In genomic region chr15:68053997-68054657, GRCh38 we compare ENCODE assay signal across 8 cellular contexts. TPM values are rescaled to one million over a fixed set of nuclear protein-coding genes. Genes with fewer than 3 reads are reported as not detected.
DNase-seq lines count a peak whose midpoint lies in the region; ATAC-seq, FAIRE-seq and TF ChIP-seq lines count a peak whose summit lies in the region.

PIAS1 (plus strand) TSS chr15:68054315; CDS start chr15:68054327, 12 bp downstream.

- H4K8ac ChIP-seq in H1 (ENCODE audit: extremely low read depth, insufficient read depth, low read length) (peak within 1 kb of the TSS; percentile 81), mesenchymal stem cell (ENCODE audit: low read length) (peak within 1 kb of the TSS; percentile 91)

- no peak within 1 kb of the TSS for H3K4ac ChIP-seq in H1 (replicated peaks; ENCODE audit: insufficient read length, low read depth, low read length)
- peak within 1 kb of the TSS; percentile 68 to 81 for H3K4ac ChIP-seq in mesenchymal stem cell (ENCODE audit: low read depth in 1 of 2, low read length in 2 of 2)

- H3K23ac ChIP-seq in H1 (ENCODE audit: insufficient read length) (no peak within 1 kb of the TSS), mesenchymal stem cell (ENCODE audit: low read length in 2 of 2) (no peak within 1 kb of the TSS)

- DNase-seq in COR-L47 (lab: John Stamatoyannopoulos, UW), result peak; percentile 93
- peak; percentile 21 to 95 (median 91) for DNase-seq in HUDEP-2 (lab: John Stamatoyannopoulos, UW; ENCODE audit: unreplicated experiment in 76 of 76)
- peak; percentile 89 for DNase-seq in NOMO-1 treated with dmso at 0.1 percent for 144 hours (lab: John Stamatoyannopoulos, UW; ENCODE audit: unreplicated experiment)
- DNase-seq in activated CD8-positive, alpha-beta memory T cell treated with anti-CD3 and anti-CD28 coated beads for 48 hours (ENCODE audit: low read depth in 2 of 3, low spot score in 2 of 3), result peak; percentile 73 to 89 (median 82)
- DNase-seq in H1 (ENCODE audit: low read depth in 1 of 2, low spot score in 2 of 2), result peak; percentile 82 to 93
- DNase-seq in mesenchymal stem cell, result peak; percentile 90
- peak; percentile 87 for DNase-seq in stimulated activated CD8-positive, alpha-beta memory T cell treated with anti-CD3 and anti-CD28 coated beads, Interleukin-12 subunit alpha, Interleukin-12 subunit beta, amount 100 ng/mL, for 24 hours (ENCODE audit: extremely low read depth)

- H4K20me1 ChIP-seq in H1 (replicated peaks in 1 of 2; ENCODE audit: control insufficient read depth in 1 of 2, insufficient read depth in 2 of 2, low read length in 2 of 2), result peaks cover 3 to 12% of the 10 kb centered on the region in 2 experiments

- peak within 1 kb of the TSS; percentile 87 for H4K5ac ChIP-seq in H1 (ENCODE audit: insufficient read length, low read depth, low read length)

- 3% methylated on average over 39 of the region's 64 CpGs; no CpG with 5 or more reads in 1 of the 2 experiments for WGBS in H1 (ENCODE audit: extremely low coverage in 1 of 2, insufficient coverage in 1 of 2, insufficient read length in 1 of 2, insufficient replicate concordance in 2 of 2, low coverage in 1 of 2, low lambda C conversion rate in 2 of 2, missing lambda C conversion rate in 1 of 2), 2 experiments
- 1% methylated on average over 43 of the region's 64 CpGs for WGBS in mesenchymal stem cell

- peak; percentile 13 for FAIRE-seq in H1 (lab: Jason Lieb, UNC)

- CTCF ChIA-PET in H1 (lab: Charles Lee; ENCODE audit: partially characterized antibody), result interaction anchor here (0.7 to 2.2 kb wide), 6 partner anchors 33 to 218 kb away, joined by 3 to 8 read pairs (median 3); no protein-coding TSS in a partner anchor

- H2BK120ac ChIP-seq in H1 (replicated peaks; ENCODE audit: low read depth, low read length), result no peak within 1 kb of the TSS
- H2BK120ac ChIP-seq in mesenchymal stem cell (ENCODE audit: low read depth, low read length), result peak within 1 kb of the TSS; percentile 95

- POLR2A ChIA-PET in H1 (lab: Charles Lee; ENCODE audit: partially characterized antibody), result interaction anchor here (0.5 to 3.2 kb wide), 9 partner anchors 9 to 240 kb away, joined by 3 to 15 read pairs (median 4); no protein-coding TSS in a partner anchor

- H3K9ac ChIP-seq in H1 (replicated peaks in 1 of 4; ENCODE audit: extremely low read depth in 1 of 4, low read depth in 3 of 4, low read length in 3 of 4) (peak within 1 kb of the TSS; percentile 58 to 86 (median 71)), mesenchymal stem cell (ENCODE audit: low read length) (peak within 1 kb of the TSS; percentile 95)

- H2BK20ac ChIP-seq in H1 (ENCODE audit: low read length), result no peak within 1 kb of the TSS

- H3K9me3 ChIP-seq in H1 (ENCODE audit: insufficient read depth in 2 of 2, low read depth in 1 of 2, low read length in 1 of 2) (no peaks in the 10 kb centered on the region), mesenchymal stem cell (ENCODE audit: control insufficient read depth, low read length) (no peaks in the 10 kb centered on the region)

- H3K79me1 ChIP-seq in H1 (ENCODE audit: low read depth, low read length) (no peaks in the 10 kb centered on the region; the same call in 1 of the 2 replicates), mesenchymal stem cell (replicated peaks; ENCODE audit: low read length, poor library complexity, severe bottlenecking) (no peaks in the 10 kb centered on the region)

- H3K27me3 ChIP-seq in H1 (replicated peaks in 1 of 4; ENCODE audit: control insufficient read depth in 3 of 4, extremely low read depth in 1 of 4, insufficient read depth in 3 of 4, low read length in 3 of 4) (no peaks in the 10 kb centered on the region; a peak in 1 of 7 replicates), mesenchymal stem cell (ENCODE audit: control insufficient read depth in 1 of 2, insufficient read depth in 1 of 2, low read length in 2 of 2) (no peaks in the 10 kb centered on the region)

- H3K56ac ChIP-seq in H1 (replicated peaks; ENCODE audit: insufficient read length, low read depth, low read length), result no peak within 1 kb of the TSS

- TF ChIP-seq CTCF in H1 (IDR thresholded peaks at IDR 0.05; ENCODE audit: control extremely low read depth in 1 of 3, insufficient read depth in 1 of 3, low read depth in 1 of 3, low read length in 3 of 3), result no peak

- H2BK5ac ChIP-seq in H1 (ENCODE audit: low read depth, low read length) (no peak within 1 kb of the TSS), mesenchymal stem cell (ENCODE audit: low read depth, low read length, poor library complexity, severe bottlenecking) (peak within 1 kb of the TSS; percentile 86)

- H3K36me3 ChIP-seq in H1 (ENCODE audit: control insufficient read depth in 2 of 4, insufficient read depth in 4 of 4, low read length in 3 of 4) (no peaks in the 10 kb centered on the region), mesenchymal stem cell (ENCODE audit: control insufficient read depth in 1 of 2, insufficient read depth in 2 of 2, low read depth in 1 of 2, low read length in 2 of 2) (no peaks in the 10 kb centered on the region)

- H2BK12ac ChIP-seq in H1 (ENCODE audit: low read depth, low read length) (no peak within 1 kb of the TSS), mesenchymal stem cell (ENCODE audit: low read length in 2 of 2) (no peak within 1 kb of the TSS)

- H3K23me2 ChIP-seq in H1 (ENCODE audit: low read depth, low read length), result peaks cover 8% of the 10 kb centered on the region; the same call in 1 of the 2 replicates

- H3K14ac ChIP-seq in H1 (ENCODE audit: insufficient read length) (no peak within 1 kb of the TSS), mesenchymal stem cell (ENCODE audit: low read length in 2 of 2) (peak within 1 kb of the TSS in 1 of 2 experiments; percentile 57)

- H3K27ac ChIP-seq in H1 (ENCODE audit: low read depth, low read length), result peak within 1 kb of the TSS; percentile 65; the same call in 1 of the 2 replicates
- peak within 1 kb of the TSS; percentile 79 for H3K27ac ChIP-seq in mesenchymal stem cell (ENCODE audit: low read length, poor library complexity, severe bottlenecking)

- no peak within 1 kb of the TSS; the same call in 1 of the 2 replicates for H3K18ac ChIP-seq in H1 (ENCODE audit: extremely low read depth, low read length)
- peak within 1 kb of the TSS; percentile 79 to 80 for H3K18ac ChIP-seq in mesenchymal stem cell (ENCODE audit: low read depth in 1 of 2, low read length in 2 of 2)

- TF ChIP-seq EP300 in H1 (IDR thresholded peaks at IDR 0.05; ENCODE audit: borderline replicate concordance in 1 of 2, low read depth in 2 of 2, low read length in 2 of 2), result peak in 1 of 2 experiments; percentile 67; a peak in 1 of 3 replicates

- ATAC-seq in GM21381 (IDR thresholded peaks at IDR 0.05; ENCODE audit: unreplicated experiment), result peak; percentile 85

- H3K4me3 ChIP-seq in H1 (ENCODE audit: extremely low read depth in 1 of 4, insufficient read depth in 2 of 4, low read depth in 3 of 4, low read length in 4 of 4) (peak within 1 kb of the TSS; percentile 85 to 94 (median 91)), mesenchymal stem cell (ENCODE audit: insufficient read depth in 1 of 2, low read depth in 1 of 2, low read length in 2 of 2) (peak within 1 kb of the TSS; percentile 81 to 99)

- peak within 1 kb of the TSS; percentile 52 for H4K91ac ChIP-seq in H1 (replicated peaks; ENCODE audit: insufficient read length, low read length)
- peak within 1 kb of the TSS; percentile 15 for H4K91ac ChIP-seq in mesenchymal stem cell (ENCODE audit: low read length)

- peak in 1 of 2 experiments; percentile 9; a peak in 1 of 4 replicates for TF ChIP-seq RAD21 in H1 (IDR thresholded peaks at IDR 0.05 in 1 of 2, conservative IDR thresholded peaks at IDR 0.05 in 1 of 2; ENCODE audit: low read depth in 2 of 2, low read length in 2 of 2)

- peaks cover 6 to 43% of the 10 kb centered on the region in 2 experiments; a peak in 3 of 4 replicates for H3K79me2 ChIP-seq in H1 (ENCODE audit: control insufficient read depth in 1 of 2, insufficient read depth in 2 of 2, low read length in 2 of 2)

- peak; percentile 54 to 79 for TF ChIP-seq POLR2A in H1 (IDR thresholded peaks at IDR 0.05; ENCODE audit: control extremely low read depth in 1 of 2, low read depth in 2 of 2, low read length in 2 of 2)

- H2AFZ ChIP-seq in H1 (ENCODE audit: low read length), result peak within 1 kb of the TSS; percentile 54; the same call in 1 of the 2 replicates
- H2AFZ ChIP-seq in mesenchymal stem cell (ENCODE audit: low read depth, low read length), result peak within 1 kb of the TSS; percentile 87

- H2BK15ac ChIP-seq in H1 (ENCODE audit: low read length), result peak within 1 kb of the TSS; percentile 77; the same call in 1 of the 2 replicates
- no peak within 1 kb of the TSS for H2BK15ac ChIP-seq in mesenchymal stem cell (ENCODE audit: low read depth, poor library complexity, severe bottlenecking)

- H2AK5ac ChIP-seq in H1 (ENCODE audit: low read depth, low read length), result no peak within 1 kb of the TSS
- no peak within 1 kb of the TSS for H2AK5ac ChIP-seq in mesenchymal stem cell (ENCODE audit: low read length, severe bottlenecking)

- H3K4me2 ChIP-seq in H1 (ENCODE audit: insufficient read depth in 1 of 2, low read depth in 2 of 2, low read length in 2 of 2) (peak within 1 kb of the TSS; percentile 76 to 92), mesenchymal stem cell (ENCODE audit: low read length, poor library complexity, severe bottlenecking) (peak within 1 kb of the TSS; percentile 87)

- H3K4me1 ChIP-seq in H1 (replicated peaks in 1 of 4; ENCODE audit: control insufficient read depth in 3 of 4, insufficient read depth in 4 of 4, low read length in 3 of 4), result peaks cover 0 to 5% (median 3%) of the 10 kb centered on the region in 4 experiments; a peak in 3 of 7 replicates
- peaks cover 2% of the 10 kb centered on the region for H3K4me1 ChIP-seq in mesenchymal stem cell (ENCODE audit: control insufficient read depth, insufficient read depth, low read depth, low read length)

TF ChIP-seq in H1, 55 proteins besides CTCF, POLR2A, EP300 and RAD21 (continues in another document):
- TF ChIP-seq MAFK (IDR thresholded peaks at IDR 0.05; ENCODE audit: low read depth, low read length) (no peak), FOSL1 (IDR thresholded peaks at IDR 0.05; ENCODE audit: insufficient read depth, low read depth, low read length) (no peak), TAF1 (IDR thresholded peaks at IDR 0.05; ENCODE audit: low read depth, low read length) (peak; percentile 81)

RNA-seq across cellular contexts. Expression of gene PIAS1, which starts in this region (rescaled TPM):
- 30.8 and 33.5 TPM in 2 replicates for total RNA-seq in H1 (2021; fragmentation: NEBNext Ultra II Directional; extraction: Animal tissue kit (Norgen Biotek cat#: 25700))
- 29.1 and 34.5 TPM in 2 replicates for polyA plus RNA-seq in H1 (2011; rRNA removed)
- polyA plus RNA-seq in H1 (2011; cell fraction: cytosol; rRNA removed), result 22.2 TPM
- polyA plus RNA-seq in H1 (2011; cell fraction: nucleus; rRNA removed), result 35.8 TPM
- 21.1 to 31.2 TPM (median 29.7 TPM) in 4 replicates for polyA plus RNA-seq in H1 (2012, experiment 1 of 2)
- polyA plus RNA-seq in H1 (2012, experiment 2 of 2), result 5.8 TPM
- 36.5 TPM for polyA plus RNA-seq in H1 (2013, experiment 1 of 2)
- polyA plus RNA-seq in H1 (2013, experiment 2 of 2), result 40.3 TPM
- 104 and 146 TPM in 2 replicates for polyA minus RNA-seq in H1 (2011; rRNA and poly(A)+ RNA removed)
- 39.8 TPM for polyA minus RNA-seq in H1 (2011; cell fraction: cytosol; rRNA and poly(A)+ RNA removed)
- polyA minus RNA-seq in H1 (2011; cell fraction: nucleus; rRNA and poly(A)+ RNA removed), result 103 TPM
- polyA plus RNA-seq in mesenchymal stem cell (2013, experiment 1 of 2), result 43.4 TPM
- 38.9 TPM for polyA plus RNA-seq in mesenchymal stem cell (2013, experiment 2 of 2)

Comparison
In these comparisons a context has a peak if more than half of its experiments do, and no peak if none do; other contexts are left out.
1. Peak in every context shown above with its lines: DNase-seq, ATAC-seq, H3K4me3 ChIP-seq and H3K27ac ChIP-seq.